In the genomic region with DNA sequence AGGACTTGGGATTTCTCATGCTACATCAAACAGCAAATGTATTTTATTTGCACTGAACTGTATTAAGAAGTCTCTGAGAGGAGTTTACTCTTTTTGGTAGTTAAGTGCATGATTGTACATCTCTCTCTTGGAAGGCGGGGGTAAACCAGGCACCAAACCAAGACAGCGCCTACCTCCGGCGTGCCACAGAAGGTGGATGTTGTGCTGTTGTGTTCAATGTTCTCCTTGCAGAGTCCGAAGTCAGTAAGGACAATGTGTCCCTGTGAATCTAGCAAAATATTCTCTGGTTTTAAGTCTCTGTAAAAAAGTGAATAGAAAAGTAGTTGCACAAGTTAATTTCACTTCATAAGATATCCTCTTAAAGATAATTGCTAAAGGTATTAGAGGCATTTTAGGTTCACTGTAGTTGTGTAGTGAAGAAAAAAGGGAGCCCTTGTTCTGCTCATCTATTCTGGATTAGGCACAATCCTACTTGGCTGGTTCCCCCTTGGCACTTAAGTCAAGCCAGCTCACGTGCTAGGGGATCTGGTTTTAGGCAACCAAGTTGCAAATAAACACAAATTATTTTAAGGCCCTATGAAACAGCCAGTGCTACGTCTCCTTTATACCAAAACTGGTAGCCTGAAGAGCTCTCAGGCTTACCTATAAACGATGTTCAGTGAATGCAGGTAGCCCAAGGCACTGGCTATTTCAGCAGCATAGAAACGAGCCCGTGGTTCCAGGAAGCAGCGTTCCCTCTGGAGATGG, we compare ENCODE assay signal across 9 cellular contexts.
A peak's percentile ranks its signal among the peaks of the same experiment; 100 is the strongest.
DNase-seq lines count a peak whose midpoint lies in the region; ATAC-seq and TF ChIP-seq lines count a peak whose summit lies in the region.
"Had no signal": no experiment of that assay in that cellular context is flagged by ENCODE, and none has a peak within 500 bp of the region (broad histone marks: within the 10 kb centered on the region; RNA-seq: fewer than 3 reads in every experiment).

No MANE protein-coding gene starts in this region.

- in situ Hi-C loops in brain microvascular endothelial cell (cut with HindIII; ENCODE audit: low pct_ligation_motif_present, low sequenced_read_pairs) = no loop called here

- H4K20me1 ChIP-seq in Karpas-422 (ENCODE audit: insufficient read depth, low read depth, low read length) = no peaks in the 10 kb centered on the region

- peak overlapping the region; percentile 2 to 96 (median 80) for H3K4me3 ChIP-seq in heart left ventricle
- H3K4me3 ChIP-seq in brain microvascular endothelial cell (ENCODE audit: low read depth, low read length) = peak overlapping the region; percentile 78
- peak overlapping the region; percentile 44 for H3K4me3 ChIP-seq in lung
- peak overlapping the region; percentile 20 to 88 (median 50) for H3K4me3 ChIP-seq in tibial nerve
- no peak overlapping the region for H3K4me3 ChIP-seq in Karpas-422 (ENCODE audit: low read length)

- TF ChIP-seq POLR2A in heart left ventricle (IDR thresholded peaks at IDR 0.05) = no peak
- no peak for TF ChIP-seq POLR2A in tibial nerve (IDR thresholded peaks at IDR 0.05)

- TF ChIP-seq CTCF in heart left ventricle (IDR thresholded peaks at IDR 0.05) = no peak
- TF ChIP-seq CTCF in brain microvascular endothelial cell (IDR thresholded peaks at IDR 0.05; ENCODE audit: low read depth, low read length, missing control alignments) = no peak
- no peak for TF ChIP-seq CTCF in lung (IDR thresholded peaks at IDR 0.05; ENCODE audit: control extremely low read depth, extremely low read depth)
- TF ChIP-seq CTCF in tibial nerve (IDR thresholded peaks at IDR 0.05) = no peak

- H3K79me2 ChIP-seq in Karpas-422 (ENCODE audit: low read length) = no peaks in the 10 kb centered on the region

- H3K4me2 ChIP-seq in Karpas-422 (ENCODE audit: low read depth, low read length, poor library complexity, severe bottlenecking) = no peak overlapping the region

- H3K9me3 ChIP-seq in heart left ventricle = no peaks in the 10 kb centered on the region
- H3K9me3 ChIP-seq in lung (ENCODE audit: control insufficient read depth in 2 of 2, insufficient read depth in 1 of 2, low read length in 1 of 2) = no peaks in the 10 kb centered on the region
- H3K9me3 ChIP-seq in tibial nerve = no peaks in the 10 kb centered on the region
- no peaks in the 10 kb centered on the region for H3K9me3 ChIP-seq in Karpas-422 (ENCODE audit: low read length)

- 51 to 63% (median 55%) methylated on average over 11 of the region's 11 CpGs for WGBS in heart left ventricle, 4 donors
- 64 to 65% methylated on average over 11 of the region's 11 CpGs for WGBS in lung, 2 donors
- WGBS in tibial nerve, 2 donors = 68 to 73% methylated on average over 11 of the region's 11 CpGs

- ATAC-seq in heart left ventricle (no peak), left cardiac atrium (no peak), lung (ENCODE audit: insufficient read depth, low FRiP score) (no peak)

- peaks cover 0 to 59% (median 34%) of the 10 kb centered on the region in 12 donors for H3K4me1 ChIP-seq in heart left ventricle
- H3K4me1 ChIP-seq in lung (ENCODE audit: control insufficient read depth in 2 of 2, insufficient read depth in 2 of 2, low read length in 2 of 2) = peaks cover 3 to 5% of the 10 kb centered on the region in 2 donors
- H3K4me1 ChIP-seq in tibial nerve = peaks cover 0 to 25% (median 0%) of the 10 kb centered on the region in 4 donors
- H3K4me1 ChIP-seq in Karpas-422 (ENCODE audit: low read length) = peaks cover 21% of the 10 kb centered on the region

- no peaks in the 10 kb centered on the region for H3K9me2 ChIP-seq in Karpas-422 (replicated peaks; ENCODE audit: insufficient read depth, low read length)

- no peak overlapping the region for H3K9ac ChIP-seq in Karpas-422 (ENCODE audit: low read length)

- H3K27me3 ChIP-seq in heart left ventricle (no peaks in the 10 kb centered on the region), brain microvascular endothelial cell (replicated peaks) (no peaks in the 10 kb centered on the region), lung (ENCODE audit: control insufficient read depth, insufficient read depth) (no peaks in the 10 kb centered on the region), tibial nerve (no peaks in the 10 kb centered on the region), Karpas-422 (ENCODE audit: low read length) (no peaks in the 10 kb centered on the region)

- H3K36me3 ChIP-seq in heart left ventricle (peaks cover 2 to 64% (median 59%) of the 10 kb centered on the region in 9 donors), brain microvascular endothelial cell (replicated peaks) (peaks cover 68% of the 10 kb centered on the region), lung (ENCODE audit: control insufficient read depth in 2 of 2, insufficient read depth in 2 of 2, low read length in 2 of 2) (peaks cover 18 to 22% of the 10 kb centered on the region in 2 donors), tibial nerve (peaks cover 0 to 60% (median 18%) of the 10 kb centered on the region in 3 donors), Karpas-422 (ENCODE audit: insufficient read depth, low read length) (no peaks in the 10 kb centered on the region)

- H2AFZ ChIP-seq in Karpas-422 (ENCODE audit: low read length) = no peak overlapping the region

- peak overlapping the region in 8 of 12 donors; percentile 96 to 99 (median 99) for H3K27ac ChIP-seq in heart left ventricle
- H3K27ac ChIP-seq in brain microvascular endothelial cell = peak overlapping the region; percentile 95
- peak overlapping the region in 1 of 2 donors; percentile 46 for H3K27ac ChIP-seq in lung (ENCODE audit: low read depth in 1 of 2, low read length in 1 of 2)
- peak overlapping the region in 2 of 4 donors; percentile 5 to 96 for H3K27ac ChIP-seq in tibial nerve
- no peak overlapping the region for H3K27ac ChIP-seq in Karpas-422 (ENCODE audit: low read length)

- no peak for TF ChIP-seq EP300 in tibial nerve (IDR thresholded peaks at IDR 0.05)

- intact Hi-C loops in heart left ventricle (cut with DNase I) (loop anchor here in 9 of 10 donors (2.0 to 10.0 kb wide), 11 partner anchors 173 to 770 kb away; no protein-coding TSS in a partner anchor), left cardiac atrium (cut with DNase I) (loop anchor here (5.0 kb wide), 3 partner anchors 655 to 770 kb away; no protein-coding TSS in a partner anchor)

- DNase-seq in heart left ventricle (no peak), left cardiac atrium (no peak), brain microvascular endothelial cell (no peak), lung (ENCODE audit: low spot score) (no peak), tibial nerve (ENCODE audit: low spot score in 2 of 2) (no peak), Karpas-422 (no peak), GM03348 (ENCODE audit: low spot score) (no peak)
- no peak for DNase-seq in stimulated activated CD4-positive, alpha-beta T cell treated with anti-CD3 and anti-CD28 coated beads, Interleukin-4, amount 100 ng/mL, for 4 hours
- DNase-seq: NCI-H526 had no signal
